9 cellular contexts compared by ENCODE assay signal in the genomic region with DNA sequence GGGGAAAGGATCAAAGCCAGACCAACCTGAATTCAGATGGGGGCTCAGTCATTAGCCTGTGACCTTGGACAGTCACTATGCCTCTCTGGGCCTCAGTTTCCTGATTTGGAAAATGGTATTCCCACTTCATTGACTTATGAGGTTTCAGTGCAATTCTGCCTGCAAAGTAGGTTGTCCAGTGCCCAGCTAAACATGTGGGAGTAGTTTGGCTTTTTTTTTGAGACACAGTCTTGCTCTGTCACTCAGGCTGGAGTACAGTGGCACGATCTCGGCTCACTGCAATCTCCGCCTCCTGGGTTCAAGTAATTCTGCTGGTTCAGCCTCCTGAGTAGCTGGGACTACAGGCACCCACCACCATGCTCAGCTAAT. TPM values are rescaled to one million over a fixed set of nuclear protein-coding genes. Genes with fewer than 3 reads are reported as not detected.
DNase-seq lines count a peak whose midpoint lies in the region; ATAC-seq, FAIRE-seq and TF ChIP-seq lines count a peak whose summit lies in the region.
"Not testable (repeated sequence)": the region's sequence is repeated elsewhere in the genome, so short reads cannot be mapped to it uniquely, and the experiment has no call there.
"Had no signal": no experiment of that assay in that cellular context is flagged by ENCODE, and none has a peak within 500 bp of the region (broad histone marks: within the 10 kb centered on the region; RNA-seq: fewer than 3 reads in every experiment).

No MANE protein-coding gene starts in this region.

- TF ChIP-seq EP300 in tibial nerve (IDR thresholded peaks at IDR 0.05) = not testable (repeated sequence)

- H2BK120ac ChIP-seq in mesendoderm (ENCODE audit: low read depth, low read length) = not testable (repeated sequence)

- not testable (repeated sequence) for H3K9ac ChIP-seq in mesendoderm (ENCODE audit: low read length)

- not testable (repeated sequence) for H3K9me3 Mint-ChIP-seq in CD14-positive monocyte; dendritic cell treated with granulocyte-macrophage colony-stimulating factor and Interleukin-4, amounts not matched to agents 40 ng/mL and 50 ng/mL, for 4 days; stimulated activated effector memory CD8-positive, alpha-beta T cell treated with anti-CD3 and anti-CD28 coated beads, Interleukin-12 subunit alpha, Interleukin-12 subunit beta, amount 100 ng/mL, for 72 hours

- H3K36me3 ChIP-seq in heart right ventricle = peaks cover 0 to 86% (median 5%) of the 10 kb centered on the region in 9 donors
- H3K36me3 ChIP-seq in mesendoderm (ENCODE audit: control insufficient read depth, insufficient read depth, low read length); pancreas; tibial nerve: not testable (repeated sequence)

- H3K79me2 ChIP-seq in mesendoderm (ENCODE audit: control insufficient read depth, insufficient read depth, low read length) = not testable (repeated sequence)

- not testable (repeated sequence) for H3K4me2 ChIP-seq in mesendoderm (ENCODE audit: low read length)

- H3K27me3 ChIP-seq in heart right ventricle; mesendoderm (ENCODE audit: insufficient read depth, low read length, poor library complexity); pancreas; tibial nerve: not testable (repeated sequence)

- FAIRE-seq in pancreas (lab: Jason Lieb, UNC) = not testable (repeated sequence)

- H3K27ac ChIP-seq in adipose tissue (ENCODE audit: low read depth, low read length) (peak overlapping the region; percentile 78), heart right ventricle (peak overlapping the region; percentile 61 to 99 (median 88)), pancreas (peak overlapping the region; percentile 31 to 74 (median 56)), tibial nerve (peak overlapping the region; percentile 53 to 98 (median 90))
- not testable (repeated sequence) for H3K27ac ChIP-seq in mesendoderm (ENCODE audit: low read depth, low read length)

- peaks cover 56% of the 10 kb centered on the region for H3K4me1 Mint-ChIP-seq in CD14-positive monocyte
- H3K4me1 Mint-ChIP-seq in dendritic cell treated with granulocyte-macrophage colony-stimulating factor and Interleukin-4, amounts not matched to agents 40 ng/mL and 50 ng/mL, for 4 days (ENCODE audit: low read depth) = peaks cover 71% of the 10 kb centered on the region
- peaks cover 12% of the 10 kb centered on the region for H3K4me1 Mint-ChIP-seq in stimulated activated effector memory CD8-positive, alpha-beta T cell treated with anti-CD3 and anti-CD28 coated beads, Interleukin-12 subunit alpha, Interleukin-12 subunit beta, amount 100 ng/mL, for 72 hours

- H3K4me3 Mint-ChIP-seq in CD14-positive monocyte; stimulated activated effector memory CD8-positive, alpha-beta T cell treated with anti-CD3 and anti-CD28 coated beads, Interleukin-12 subunit alpha, Interleukin-12 subunit beta, amount 100 ng/mL, for 72 hours: not testable (repeated sequence)
- H3K4me3 Mint-ChIP-seq in dendritic cell treated with granulocyte-macrophage colony-stimulating factor and Interleukin-4, amounts not matched to agents 40 ng/mL and 50 ng/mL, for 4 days = peak overlapping the region; percentile 56

- H3K36me3 Mint-ChIP-seq in CD14-positive monocyte = peaks cover 33 to 50% of the 10 kb centered on the region in 2 donors
- H3K36me3 Mint-ChIP-seq in dendritic cell treated with granulocyte-macrophage colony-stimulating factor and Interleukin-4, amounts not matched to agents 40 ng/mL and 50 ng/mL, for 4 days (ENCODE audit: low read depth) = peaks cover 38% of the 10 kb centered on the region
- not testable (repeated sequence) for H3K36me3 Mint-ChIP-seq in stimulated activated effector memory CD8-positive, alpha-beta T cell treated with anti-CD3 and anti-CD28 coated beads, Interleukin-12 subunit alpha, Interleukin-12 subunit beta, amount 100 ng/mL, for 72 hours

- H3K4me1 ChIP-seq in heart right ventricle (peaks cover 38 to 100% (median 98%) of the 10 kb centered on the region in 9 donors), pancreas (peaks cover 3 to 16% (median 14%) of the 10 kb centered on the region in 3 donors), tibial nerve (peaks cover 0 to 96% (median 77%) of the 10 kb centered on the region in 4 donors)
- not testable (repeated sequence) for H3K4me1 ChIP-seq in mesendoderm (ENCODE audit: control insufficient read depth, low read depth, low read length)

- not testable (repeated sequence) for H2BK5ac ChIP-seq in mesendoderm (ENCODE audit: low read length)

- intact Hi-C loops in CD14-positive monocyte (cut with micrococcal nuclease) = loop anchor here in 1 of 2 donors (2.0 to 5.0 kb wide), 2 partner anchors 34 to 56 kb away; a partner anchor contains a TSS
- intact Hi-C loops in dendritic cell treated with granulocyte-macrophage colony-stimulating factor and Interleukin-4, amounts not matched to agents 40 ng/mL and 50 ng/mL, for 4 days (cut with micrococcal nuclease); heart right ventricle (cut with DNase I); pancreas (cut with DNase I): not testable (repeated sequence)

- not testable (repeated sequence) for H3K79me1 ChIP-seq in mesendoderm (ENCODE audit: low read length)

- H3K27me3 Mint-ChIP-seq in CD14-positive monocyte (ENCODE audit: low read depth in 3 of 3); dendritic cell treated with granulocyte-macrophage colony-stimulating factor and Interleukin-4, amounts not matched to agents 40 ng/mL and 50 ng/mL, for 4 days: not testable (repeated sequence)

- peak overlapping the region in 3 of 10 donors; percentile 7 to 16 (median 15) for H3K4me3 ChIP-seq in heart right ventricle
- H3K4me3 ChIP-seq in mesendoderm (ENCODE audit: low read length); pancreas; tibial nerve: not testable (repeated sequence)

- H2AK5ac ChIP-seq in mesendoderm (ENCODE audit: low read length) = not testable (repeated sequence)

- not testable (repeated sequence) for H3K18ac ChIP-seq in mesendoderm (ENCODE audit: low read length)

- not testable (repeated sequence) for H4K8ac ChIP-seq in mesendoderm (ENCODE audit: low read depth, low read length)

- H3K9me3 ChIP-seq in heart right ventricle, pancreas, tibial nerve: not testable (repeated sequence)

- peak overlapping the region; percentile 42 for H3K56ac ChIP-seq in mesendoderm (ENCODE audit: low read length)

- not testable (repeated sequence) for DNase-seq in CD14-positive monocyte (ENCODE audit: low spot score); heart right ventricle; mesendoderm; pancreas; stimulated activated effector memory CD8-positive, alpha-beta T cell treated with anti-CD3 and anti-CD28 coated beads, Interleukin-12 subunit alpha, Interleukin-12 subunit beta, amount 100 ng/mL, for 72 hours (ENCODE audit: low spot score in 2 of 2); tibial nerve (ENCODE audit: low spot score in 2 of 2)

- not testable (repeated sequence) for TF ChIP-seq POLR2A in tibial nerve (IDR thresholded peaks at IDR 0.05)

- H3K23ac ChIP-seq in mesendoderm (ENCODE audit: low read length) = not testable (repeated sequence)

- peak overlapping the region; percentile 97 to 99 (median 98) for H3K27ac Mint-ChIP-seq in CD14-positive monocyte
- peak overlapping the region; percentile 97 for H3K27ac Mint-ChIP-seq in dendritic cell treated with granulocyte-macrophage colony-stimulating factor and Interleukin-4, amounts not matched to agents 40 ng/mL and 50 ng/mL, for 4 days
- peak overlapping the region; percentile 78 for H3K27ac Mint-ChIP-seq in stimulated activated effector memory CD8-positive, alpha-beta T cell treated with anti-CD3 and anti-CD28 coated beads, Interleukin-12 subunit alpha, Interleukin-12 subunit beta, amount 100 ng/mL, for 72 hours

- TF ChIP-seq CTCF in CD14-positive monocyte (IDR thresholded peaks at IDR 0.05); heart right ventricle (IDR thresholded peaks at IDR 0.05); pancreas (IDR thresholded peaks at IDR 0.05); tibial nerve (IDR thresholded peaks at IDR 0.05): not testable (repeated sequence)

- 77 to 83% (median 82%) methylated on average over 3 of the region's 3 CpGs for WGBS in adipose tissue, 3 donors
- WGBS in heart right ventricle, 2 donors = 62 to 67% methylated on average over 3 of the region's 3 CpGs
- WGBS in mesendoderm (ENCODE audit: extremely low coverage, insufficient coverage, low lambda C conversion rate) = no CpG with 5 or more reads among the region's 3 CpGs
- 94 to 96% methylated on average over 3 of the region's 3 CpGs for WGBS in pancreas, 2 donors
- 53 to 63% methylated on average over 3 of the region's 3 CpGs for WGBS in tibial nerve, 2 donors

- not testable (repeated sequence) for H4K5ac ChIP-seq in mesendoderm (ENCODE audit: low read length)

- H2BK15ac ChIP-seq in mesendoderm (replicated peaks; ENCODE audit: low read depth) = not testable (repeated sequence)

- H3K4ac ChIP-seq in mesendoderm (ENCODE audit: low read depth, low read length) = not testable (repeated sequence)

- not testable (repeated sequence) for ATAC-seq in heart right ventricle; pancreas; stimulated activated effector memory CD8-positive, alpha-beta T cell treated with anti-CD3 and anti-CD28 coated beads, Interleukin-12 subunit alpha, Interleukin-12 subunit beta, amount 100 ng/mL, for 72 hours

RNA-seq across cellular contexts. Expression of a gene that starts 17.9 kb away (rescaled TPM):
- polyA plus RNA-seq in CD14-positive monocyte (10 to 100 TPM; 15.7 to 26.0 TPM), adipose tissue (100 to 1,000 TPM in 2 of 3 donors, 10 to 100 TPM in 1; 37.9 to 180 (median 107) TPM), heart right ventricle (100 to 1,000 TPM; 199 to 310 TPM), pancreas (10 to 100 TPM; 25.8 to 32.9 TPM)
- total RNA-seq in heart right ventricle (100 to 1,000 TPM in 8 of 10 donors, 10 to 100 TPM in 2; 76.8 to 263 (median 137) TPM), pancreas (10 to 100 TPM in 5 of 6 donors, 1 to 10 TPM in 1; 9.7 to 42.4 (median 13.6) TPM), tibial nerve (100 to 1,000 TPM in 1 of 4 donors, 10 to 100 TPM in 3; 24.9 to 137 (median 85.6) TPM)
- 5.9 TPM for polyA plus RNA-seq in mesendoderm (2013, experiment 1 of 2)
- 5.4 TPM for polyA plus RNA-seq in mesendoderm (2013, experiment 2 of 2)

RNA-seq across cellular contexts. Expression of a gene that starts 33.9 kb away (rescaled TPM):
- polyA plus RNA-seq in CD14-positive monocyte (10 to 100 TPM; 21.3 to 25.2 TPM), adipose tissue (100 to 1,000 TPM in 1 of 3 donors, 10 to 100 TPM in 2; 35.1 to 148 (median 52.1) TPM), heart right ventricle (10 to 100 TPM; 40.7 to 45.5 TPM), pancreas (10 to 100 TPM; 57.1 to 85.3 TPM)
- total RNA-seq in heart right ventricle (10 to 100 TPM; 40.2 to 58.5 (median 46.5) TPM), pancreas (10 to 100 TPM; 27.0 to 41.3 (median 34.3) TPM), tibial nerve (100 to 1,000 TPM; 136 to 309 (median 143) TPM)
- 34.2 TPM for polyA plus RNA-seq in mesendoderm (2013, experiment 1 of 2)
- 34.4 TPM for polyA plus RNA-seq in mesendoderm (2013, experiment 2 of 2)

RNA-seq across cellular contexts. Expression of a gene that starts 40.9 kb away (rescaled TPM):
- polyA plus RNA-seq in CD14-positive monocyte (not detected), adipose tissue (10 to 100 TPM; 20.9 to 85.4 (median 71.1) TPM), heart right ventricle (1,000 to 10,000 TPM in 1 of 2 donors, 100 to 1,000 TPM in 1; 500 to 1,050 TPM), pancreas (10 to 100 TPM; 49.5 to 81.7 TPM)
- total RNA-seq in heart right ventricle (100 to 1,000 TPM; 553 to 918 (median 731) TPM), pancreas (10 to 100 TPM in 4 of 6 donors, 1 to 10 TPM in 2; 8.9 to 18.3 (median 15.2) TPM), tibial nerve (10 to 100 TPM; 29.9 to 65.1 (median 38.7) TPM)
- 24.5 TPM for polyA plus RNA-seq in mesendoderm (2013, experiment 1 of 2)
- 21.1 TPM for polyA plus RNA-seq in mesendoderm (2013, experiment 2 of 2)

RNA-seq across cellular contexts. Expression of a gene that starts 50.7 kb away (rescaled TPM):
- polyA plus RNA-seq in CD14-positive monocyte (10 to 100 TPM; 24.9 to 26.4 TPM), adipose tissue (10 to 100 TPM; 34.3 to 68.4 (median 52.1) TPM), heart right ventricle (10 to 100 TPM; 32.5 to 47.7 TPM), pancreas (100 to 1,000 TPM in 1 of 2 donors, 10 to 100 TPM in 1; 73.7 to 119 TPM)
- total RNA-seq in heart right ventricle (10 to 100 TPM; 30.9 to 59.0 (median 44.1) TPM), pancreas (10 to 100 TPM; 33.9 to 58.2 (median 43.9) TPM), tibial nerve (100 to 1,000 TPM in 2 of 4 donors, 10 to 100 TPM in 2; 66.6 to 112 (median 87.6) TPM)
- polyA plus RNA-seq in mesendoderm (2013, experiment 1 of 2) = 50.9 TPM
- polyA plus RNA-seq in mesendoderm (2013, experiment 2 of 2) = 48.8 TPM

RNA-seq across cellular contexts. Expression of a gene that starts 58.1 kb away (rescaled TPM):
- polyA plus RNA-seq in CD14-positive monocyte (10 to 100 TPM; 11.5 to 20.5 TPM), adipose tissue (10 to 100 TPM in 2 of 3 donors, 1 to 10 TPM in 1; 4.8 to 29.7 (median 23.3) TPM), heart right ventricle (10 to 100 TPM; 30.1 to 36.7 TPM), pancreas (1 to 10 TPM; 6.9 to 7.1 TPM)
- total RNA-seq in heart right ventricle (10 to 100 TPM; 10.9 to 26.0 (median 17.7) TPM), pancreas (1 to 10 TPM; 1.4 to 4.8 (median 1.8) TPM), tibial nerve (10 to 100 TPM in 3 of 4 donors, 1 to 10 TPM in 1; 4.2 to 18.9 (median 13.4) TPM)
- 2.0 TPM for polyA plus RNA-seq in mesendoderm (2013, experiment 1 of 2)
- polyA plus RNA-seq in mesendoderm (2013, experiment 2 of 2) = 2.3 TPM
- total RNA-seq: bronchial epithelial cell had no signal

Comparison
In these comparisons a context has a peak if more than half of its experiments do, and no peak if none do; other contexts are left out.
1. RNA of a gene that starts 40.9 kb away (polyA plus RNA-seq): 500 to 1,050 TPM in heart right ventricle, 49.5 to 81.7 TPM in pancreas and 20.9 to 85.4 TPM in adipose tissue; not detected in CD14-positive monocyte; every median in the first group is over 10 times any median in the second.
2. Peak in every context shown above with its lines, with median percentiles within 50 percentile points of each other: H3K27ac Mint-ChIP-seq.